Comparison of ENCODE assay signal across 9 cellular contexts in the genomic region with DNA sequence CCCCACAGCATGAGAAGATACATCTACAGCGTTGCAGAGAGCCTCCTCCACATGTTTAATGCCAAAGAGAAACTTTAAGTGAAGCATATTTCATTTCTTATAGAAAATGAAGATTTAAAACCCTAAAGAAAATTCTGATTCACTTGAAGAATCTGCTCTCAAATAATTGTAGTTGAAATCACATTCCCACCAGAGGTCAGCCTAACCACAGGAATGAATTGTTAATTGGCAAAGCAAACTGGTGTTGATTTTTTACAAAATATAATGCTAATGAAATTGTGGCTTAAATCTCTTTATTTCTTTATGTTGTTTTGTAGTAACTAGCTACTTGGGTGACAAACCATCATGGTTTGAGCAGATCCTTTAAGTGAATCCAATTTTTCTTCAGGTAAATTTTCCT.
DNase-seq lines count a peak whose midpoint lies in the region; ATAC-seq and TF ChIP-seq lines count a peak whose summit lies in the region.
"Had no signal": no experiment of that assay in that cellular context is flagged by ENCODE, and none has a peak within 500 bp of the region (broad histone marks: within the 10 kb centered on the region; RNA-seq: fewer than 3 reads in every experiment).

No MANE protein-coding gene starts in this region.

- H3K4me1 Mint-ChIP-seq in nephron: no peaks in the 10 kb centered on the region

- no peaks in the 10 kb centered on the region for H3K9me3 ChIP-seq in Loucy (ENCODE audit: insufficient read depth, low read depth, low read length)

- H3K36me3 ChIP-seq in Loucy (ENCODE audit: insufficient read depth, low read length): no peaks in the 10 kb centered on the region

- H3K4me3 Mint-ChIP-seq in nephron: no peak overlapping the region
- H3K4me3 Mint-ChIP-seq: T-helper 1 cell treated with Interleukin-12 subunit alpha and Interleukin-12 subunit beta and Interleukin-4 antibody, amounts not matched to agents 30 μg/mL and 1 μg/mL, for 36 hours had no signal

- no peaks in the 10 kb centered on the region for H3K27me3 ChIP-seq in Loucy (ENCODE audit: insufficient read depth, low read length, poor library complexity, severe bottlenecking)

- H3K79me2 ChIP-seq in Loucy (ENCODE audit: insufficient read depth, low read length): no peaks in the 10 kb centered on the region

- peak; percentile 6 for DNase-seq in NCI-H1436 (lab: John Stamatoyannopoulos, UW)
- no peak for DNase-seq in NCI-H1436 treated with DMSO at 0.1 percent for 48 hours (lab: John Stamatoyannopoulos, UW)
- DNase-seq in cerebellar cortex (ENCODE audit: low spot score): peak; percentile 59
- no peak for DNase-seq in germinal center (ENCODE audit: low spot score)
- DNase-seq in activated CD4-positive, CD25-positive, alpha-beta regulatory T cell (lab: John Stamatoyannopoulos, UW): no peak

- ATAC-seq in HG02884 (IDR thresholded peaks at IDR 0.05; ENCODE audit: unreplicated experiment): no peak

- no peak overlapping the region for H3K9ac ChIP-seq in Loucy (ENCODE audit: low read depth, low read length, poor library complexity, severe bottlenecking)

- no peaks in the 10 kb centered on the region for H4K20me1 ChIP-seq in Loucy (ENCODE audit: insufficient read depth, low read length, poor library complexity, severe bottlenecking)

- no peak overlapping the region for H2AFZ ChIP-seq in Loucy (ENCODE audit: low read length)

- no peak overlapping the region for H3K27ac Mint-ChIP-seq in nephron
- H3K27ac Mint-ChIP-seq: T-helper 1 cell treated with Interleukin-12 subunit alpha and Interleukin-12 subunit beta and Interleukin-4 antibody, amounts not matched to agents 30 μg/mL and 1 μg/mL, for 36 hours had no signal

- H3F3A ChIP-seq in Loucy (ENCODE audit: low read depth): no peaks in the 10 kb centered on the region

- no peak overlapping the region for H3K4me2 ChIP-seq in Loucy (ENCODE audit: low read depth, low read length, poor library complexity, severe bottlenecking)

- H3K9me3 Mint-ChIP-seq in nephron: peaks cover 6% of the 10 kb centered on the region
- H3K9me3 Mint-ChIP-seq: T-helper 1 cell treated with Interleukin-12 subunit alpha and Interleukin-12 subunit beta and Interleukin-4 antibody, amounts not matched to agents 30 μg/mL and 1 μg/mL, for 36 hours had no signal

- H3K36me3 Mint-ChIP-seq in nephron (ENCODE audit: low read depth): no peaks in the 10 kb centered on the region

- H3K4me1 ChIP-seq in Loucy (ENCODE audit: insufficient read depth, low read length, poor library complexity, severe bottlenecking): no peaks in the 10 kb centered on the region

- no peaks in the 10 kb centered on the region for H3K9me2 ChIP-seq in Loucy (replicated peaks; ENCODE audit: low read depth, low read length)

- H3K4me3 ChIP-seq in Loucy (ENCODE audit: low read length, poor library complexity, severe bottlenecking): no peak overlapping the region

- H3K27me3 Mint-ChIP-seq in nephron (ENCODE audit: low read depth): peaks cover 9% of the 10 kb centered on the region

- TF ChIP-seq CTCF in Loucy (conservative IDR thresholded peaks at IDR 0.05; ENCODE audit: low read length): peak; percentile 37; the same call in 1 of the 2 replicates
- peak; percentile 48 to 73 (median 59) for TF ChIP-seq CTCF in nephron (IDR thresholded peaks at IDR 0.05; ENCODE audit: unreplicated experiment in 3 of 3)

Comparison
In these comparisons a context has a peak if more than half of its experiments do, and no peak if none do; other contexts are left out.
1. DNase-seq: peak in NCI-H1436 (single experiment) and cerebellar cortex (single experiment); none in NCI-H1436 treated with DMSO at 0.1 percent for 48 hours (single experiment), germinal center (single experiment) and activated CD4-positive, CD25-positive, alpha-beta regulatory T cell (0 of 4).